ENCODE assay signal across 16 cellular contexts in genomic region chr12:92546259-92546825, GRCh38.
A peak's percentile ranks its signal among the peaks of the same experiment; 100 is the strongest.
DNase-seq lines count a peak whose midpoint lies in the region; ATAC-seq and TF ChIP-seq lines count a peak whose summit lies in the region.
"Had no signal": no experiment of that assay in that cellular context is flagged by ENCODE, and none has a peak within 500 bp of the region (broad histone marks: within the 10 kb centered on the region; RNA-seq: fewer than 3 reads in every experiment).

No MANE protein-coding gene starts in this region.

- no peak for TF ChIP-seq CTCF in nephron (IDR thresholded peaks at IDR 0.05; ENCODE audit: unreplicated experiment in 3 of 3)
- no peak for TF ChIP-seq CTCF in osteocyte (IDR thresholded peaks at IDR 0.05)

- H3K9me3 Mint-ChIP-seq in nephron (no peaks in the 10 kb centered on the region), osteocyte (ENCODE audit: unreplicated experiment) (no peaks in the 10 kb centered on the region)

- H3K27me3 Mint-ChIP-seq in nephron (ENCODE audit: low read depth): peaks cover 3% of the 10 kb centered on the region
- H3K27me3 Mint-ChIP-seq in osteocyte (ENCODE audit: unreplicated experiment): no peaks in the 10 kb centered on the region

- H3K36me3 Mint-ChIP-seq in nephron (ENCODE audit: low read depth) (no peaks in the 10 kb centered on the region), osteocyte (ENCODE audit: unreplicated experiment) (no peaks in the 10 kb centered on the region)

- peak; percentile 25 for ATAC-seq in GM18870 (IDR thresholded peaks at IDR 0.05; ENCODE audit: unreplicated experiment)
- ATAC-seq in GM21825 (IDR thresholded peaks at IDR 0.05; ENCODE audit: unreplicated experiment): peak; percentile 7
- peak; percentile 21 for ATAC-seq in HG03432 (IDR thresholded peaks at IDR 0.05; ENCODE audit: unreplicated experiment)
- no peak for ATAC-seq in GM19023 (IDR thresholded peaks at IDR 0.05; ENCODE audit: unreplicated experiment)
- ATAC-seq: HCT116, psoas muscle had no signal

- H3K27ac Mint-ChIP-seq in nephron (peak overlapping the region; percentile 26 to 87 (median 47)), osteocyte (ENCODE audit: unreplicated experiment) (no peak overlapping the region)

- H3K4me1 Mint-ChIP-seq in nephron: peaks cover 20% of the 10 kb centered on the region
- H3K4me1 Mint-ChIP-seq in osteocyte (ENCODE audit: unreplicated experiment): peaks cover 2% of the 10 kb centered on the region

- DNase-seq in osteocyte (ENCODE audit: extremely low spot score, unreplicated experiment) (no peak), AG08395 (ENCODE audit: low spot score) (no peak), NCI-H2196 treated with DMSO at 0.1 percent for 48 hours (lab: John Stamatoyannopoulos, UW; ENCODE audit: unreplicated experiment) (no peak)
- DNase-seq: activated CD4-positive, alpha-beta T cell treated with anti-CD3 and anti-CD28 coated beads, Interleukin-2, amount 50 U/mL, for 4 hours; adrenal gland; KG1; NCI-H1694; psoas muscle; SIG-M5; stimulated activated CD4-positive, alpha-beta T cell treated with anti-CD3 and anti-CD28 coated beads, Interleukin-15, amount 100 ng/mL, for 24 hours had no signal

- H3K4me3 Mint-ChIP-seq in nephron (no peak overlapping the region), osteocyte (ENCODE audit: unreplicated experiment) (no peak overlapping the region)
